15 cellular contexts compared by ENCODE assay signal in the genomic region with DNA sequence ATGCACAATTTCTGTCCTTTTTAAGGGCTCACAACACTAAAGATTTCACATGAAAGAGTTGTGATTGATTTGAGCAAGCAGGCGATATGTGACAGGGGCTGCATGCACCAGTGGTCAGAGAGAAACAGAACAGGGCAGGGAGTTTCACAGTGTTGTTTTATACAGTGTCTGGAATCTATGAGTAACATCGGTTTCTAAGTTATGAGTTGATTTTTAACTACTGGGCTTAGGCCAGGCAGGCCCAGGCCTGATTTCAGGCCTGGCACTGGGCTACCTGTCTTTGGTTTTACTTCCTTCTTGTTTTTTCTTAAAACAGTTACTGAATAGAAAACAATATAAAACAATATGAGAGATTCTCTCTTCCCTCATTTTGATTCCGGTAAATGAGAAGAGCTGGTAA. TPM values are rescaled to one million over a fixed set of nuclear protein-coding genes. Genes with fewer than 3 reads are reported as not detected.
DNase-seq lines count a peak whose midpoint lies in the region; ATAC-seq and TF ChIP-seq lines count a peak whose summit lies in the region.
"Had no signal": no experiment of that assay in that cellular context is flagged by ENCODE, and none has a peak within 500 bp of the region (broad histone marks: within the 10 kb centered on the region; RNA-seq: fewer than 3 reads in every experiment).

No MANE protein-coding gene starts in this region.

- peaks cover 5% of the 10 kb centered on the region for H3K4me1 Mint-ChIP-seq in T-helper 17 cell
- H3K4me1 Mint-ChIP-seq: B cell had no signal

- ATAC-seq in GM21447 (IDR thresholded peaks at IDR 0.05; ENCODE audit: unreplicated experiment) = peak; percentile 54
- ATAC-seq in activated naive CD4-positive, alpha-beta T cell treated with anti-CD3 and anti-CD28 coated beads, Interleukin-2, amount 50 U/mL, for 72 hours = no peak
- ATAC-seq in T-helper 17 cell = no peak
- no peak for ATAC-seq in HG03135 (IDR thresholded peaks at IDR 0.05; ENCODE audit: unreplicated experiment)
- ATAC-seq: K562, Right ventricle myocardium inferior had no signal

- peak overlapping the region in 1 of 2 donors; percentile 68 for H3K27ac Mint-ChIP-seq in activated naive CD4-positive, alpha-beta T cell treated with anti-CD3 and anti-CD28 coated beads, Interleukin-2, amount 50 U/mL, for 72 hours
- no peak overlapping the region for H3K27ac Mint-ChIP-seq in T-helper 17 cell
- H3K27ac Mint-ChIP-seq: B cell; CD4-positive, CD25-positive, alpha-beta regulatory T cell had no signal

- no peak overlapping the region for H3K4me3 Mint-ChIP-seq in T-helper 17 cell
- H3K4me3 Mint-ChIP-seq: B cell had no signal

- H3K9me3 Mint-ChIP-seq in activated naive CD4-positive, alpha-beta T cell treated with anti-CD3 and anti-CD28 coated beads, Interleukin-2, amount 50 U/mL, for 72 hours = no peaks in the 10 kb centered on the region
- H3K9me3 Mint-ChIP-seq: CD4-positive, CD25-positive, alpha-beta regulatory T cell had no signal

- TF ChIP-seq CTCF in VCaP (conservative IDR thresholded peaks at IDR 0.05) = no peak

- H3K9me3 ChIP-seq in T-helper 17 cell (ENCODE audit: control insufficient read depth, low read length, poor library complexity, severe bottlenecking) = no peaks in the 10 kb centered on the region

- no peaks in the 10 kb centered on the region for H3K27me3 Mint-ChIP-seq in T-helper 17 cell
- H3K27me3 Mint-ChIP-seq: B cell; CD4-positive, CD25-positive, alpha-beta regulatory T cell had no signal

- H3K27ac ChIP-seq in VCaP = peak overlapping the region; percentile 20; the same call in 1 of the 2 replicates

- DNase-seq in kidney glomerular epithelial cell (lab: John Stamatoyannopoulos, UW) = peak; percentile 73
- DNase-seq in activated naive CD4-positive, alpha-beta T cell treated with anti-CD3 and anti-CD28 coated beads, Interleukin-2, amount 50 U/mL, for 72 hours (ENCODE audit: low spot score in 2 of 2) = no peak
- DNase-seq in OCI-M1 (lab: John Stamatoyannopoulos, UW) = no peak
- no peak for DNase-seq in T-helper 17 cell
- DNase-seq: CD4-positive, CD25-positive, alpha-beta regulatory T cell; NCI-H1436; NCI-H2029 treated with DMSO at 0.1 percent for 48 hours; NCI-H510A; NCI-H774 had no signal

- no peaks in the 10 kb centered on the region for H3K36me3 Mint-ChIP-seq in activated naive CD4-positive, alpha-beta T cell treated with anti-CD3 and anti-CD28 coated beads, Interleukin-2, amount 50 U/mL, for 72 hours
- H3K36me3 Mint-ChIP-seq in T-helper 17 cell (ENCODE audit: low read depth) = peaks cover 2% of the 10 kb centered on the region
- H3K36me3 Mint-ChIP-seq: CD4-positive, CD25-positive, alpha-beta regulatory T cell had no signal

RNA-seq across cellular contexts. Expression of a gene that starts 13.9 kb away (rescaled TPM):
- total RNA-seq in activated naive CD4-positive, alpha-beta T cell treated with anti-CD3 and anti-CD28 coated beads, Interleukin-2, amount 50 U/mL, for 72 hours = 10 to 100 TPM; 29.7 to 32.7 TPM
- total RNA-seq in T-helper 17 cell = 100 to 1,000 TPM; 110 to 113 TPM
- total RNA-seq: CD4-positive, CD25-positive, alpha-beta regulatory T cell had no signal
